ENCODE assay signal across 15 cellular contexts in genomic region chr7:157540020-157540419, GRCh38.
"Had no signal": no experiment of that assay in that cellular context is flagged by ENCODE, and none has a peak within 500 bp of the region (broad histone marks: within the 10 kb centered on the region; RNA-seq: fewer than 3 reads in every experiment).

No MANE protein-coding gene starts in this region.

- H3K27ac ChIP-seq: cardiac muscle cell, dorsolateral prefrontal cortex, thyroid gland, VCaP had no signal

- H3K9me3 Mint-ChIP-seq: naive thymus-derived CD8-positive, alpha-beta T cell had no signal

- ATAC-seq: naive thymus-derived CD8-positive, alpha-beta T cell had no signal

- H3K9me3 ChIP-seq: thyroid gland had no signal

- H3K36me3 ChIP-seq: cardiac muscle cell, thyroid gland had no signal

- H3K27me3 ChIP-seq: cardiac muscle cell, dorsolateral prefrontal cortex, thyroid gland had no signal

- H3K4me3 ChIP-seq: cardiac muscle cell, dorsolateral prefrontal cortex, thyroid gland had no signal

- DNase-seq: activated CD4-positive, alpha-beta T cell treated with anti-CD3 and anti-CD28 coated beads for 1 hour; activated CD8-positive, alpha-beta memory T cell treated with anti-CD3 and anti-CD28 coated beads for 24 hours; activated naive CD4-positive, alpha-beta T cell; activated naive CD8-positive, alpha-beta T cell treated with anti-CD3 and anti-CD28 coated beads for 36 hours; amniotic stem cell; mesendoderm; stimulated activated naive CD4-positive, alpha-beta T cell; SW 1271; T-helper 2 cell; thyroid gland had no signal

- H3K27ac Mint-ChIP-seq: activated naive CD8-positive, alpha-beta T cell treated with anti-CD3 and anti-CD28 coated beads for 36 hours; activated T-helper 1 cell treated with anti-CD3 and anti-CD28 coated beads, Interleukin-12 subunit alpha, Interleukin-12 subunit beta, Interleukin-2, Interleukin-4 antibody, amounts not matched to agents 30 ng/mL and 10 ng/mL and 1 ng/mL, durations not matched to agents 14 hours and 24 hours and 36 hours; naive thymus-derived CD8-positive, alpha-beta T cell had no signal

- H3K4me1 ChIP-seq: thyroid gland had no signal

- H3K4me3 Mint-ChIP-seq: activated naive CD8-positive, alpha-beta T cell treated with anti-CD3 and anti-CD28 coated beads for 36 hours; activated T-helper 1 cell treated with anti-CD3 and anti-CD28 coated beads, Interleukin-12 subunit alpha, Interleukin-12 subunit beta, Interleukin-2, Interleukin-4 antibody, amounts not matched to agents 30 ng/mL and 10 ng/mL and 1 ng/mL, durations not matched to agents 14 hours and 24 hours and 36 hours; naive thymus-derived CD8-positive, alpha-beta T cell had no signal

- H3K27me3 Mint-ChIP-seq: activated naive CD8-positive, alpha-beta T cell treated with anti-CD3 and anti-CD28 coated beads for 36 hours had no signal
